ENCODE assay signal across 23 cellular contexts in genomic region chr1:192513196-192513595, GRCh38.
DNase-seq lines count a peak whose midpoint lies in the region; ATAC-seq and TF ChIP-seq lines count a peak whose summit lies in the region.
"Had no signal": no experiment of that assay in that cellular context is flagged by ENCODE, and none has a peak within 500 bp of the region (broad histone marks: within the 10 kb centered on the region; RNA-seq: fewer than 3 reads in every experiment).

No MANE protein-coding gene starts in this region.

- peaks cover 1% of the 10 kb centered on the region for H3K27me3 Mint-ChIP-seq in activated naive CD8-positive, alpha-beta T cell
- no peaks in the 10 kb centered on the region for H3K27me3 Mint-ChIP-seq in activated naive CD8-positive, alpha-beta T cell treated with anti-CD3 and anti-CD28 coated beads for 36 hours
- H3K27me3 Mint-ChIP-seq in central memory CD8-positive, alpha-beta T cell: no peaks in the 10 kb centered on the region
- peaks cover 0 to 3% of the 10 kb centered on the region in 2 donors for H3K27me3 Mint-ChIP-seq in natural killer cell (ENCODE audit: low read depth in 2 of 2)
- H3K27me3 Mint-ChIP-seq: effector memory CD8-positive, alpha-beta T cell had no signal

- no peak for ATAC-seq in central memory CD8-positive, alpha-beta T cell (replicated peaks; ENCODE audit: extremely low read depth, poor library complexity, severe bottlenecking)
- ATAC-seq in natural killer cell (no peak), GM21360 (IDR thresholded peaks at IDR 0.05; ENCODE audit: unreplicated experiment) (no peak)
- ATAC-seq: activated T-cell treated with anti-CD3 and anti-CD28 coated beads, Interleukin-2, amount 50 U/mL, for 72 hours; effector memory CD8-positive, alpha-beta T cell; foreskin keratinocyte; naive thymus-derived CD8-positive, alpha-beta T cell had no signal

- H3K4me1 Mint-ChIP-seq in activated naive CD8-positive, alpha-beta T cell (ENCODE audit: low read depth): peaks cover 45% of the 10 kb centered on the region
- peaks cover 40% of the 10 kb centered on the region for H3K4me1 Mint-ChIP-seq in activated naive CD8-positive, alpha-beta T cell treated with anti-CD3 and anti-CD28 coated beads for 36 hours
- H3K4me1 Mint-ChIP-seq in central memory CD8-positive, alpha-beta T cell: peaks cover 31% of the 10 kb centered on the region
- H3K4me1 Mint-ChIP-seq in natural killer cell: peaks cover 38 to 42% of the 10 kb centered on the region in 2 donors

- no peaks in the 10 kb centered on the region for H3K36me3 Mint-ChIP-seq in activated naive CD8-positive, alpha-beta T cell
- no peaks in the 10 kb centered on the region for H3K36me3 Mint-ChIP-seq in activated naive CD8-positive, alpha-beta T cell treated with anti-CD3 and anti-CD28 coated beads for 36 hours
- H3K36me3 Mint-ChIP-seq in central memory CD8-positive, alpha-beta T cell (ENCODE audit: insufficient read depth): peaks cover 9% of the 10 kb centered on the region
- no peaks in the 10 kb centered on the region for H3K36me3 Mint-ChIP-seq in natural killer cell
- H3K36me3 Mint-ChIP-seq: naive thymus-derived CD8-positive, alpha-beta T cell had no signal

- H3K27ac Mint-ChIP-seq in activated naive CD8-positive, alpha-beta T cell: peak overlapping the region; percentile 50
- no peak overlapping the region for H3K27ac Mint-ChIP-seq in activated naive CD8-positive, alpha-beta T cell treated with anti-CD3 and anti-CD28 coated beads for 36 hours
- peak overlapping the region; percentile 26 for H3K27ac Mint-ChIP-seq in central memory CD8-positive, alpha-beta T cell (ENCODE audit: low read depth)
- H3K27ac Mint-ChIP-seq in natural killer cell: peak overlapping the region; percentile 74 to 75
- H3K27ac Mint-ChIP-seq: activated B cell treated with CpG ODN at 0.5 μM for 24 hours; activated naive CD4-positive, alpha-beta T cell treated with anti-CD3 and anti-CD28 coated beads for 36 hours; activated T-cell treated with anti-CD3 and anti-CD28 coated beads, Interleukin-2, amount 50 U/mL, for 72 hours had no signal

- H3K9me3 Mint-ChIP-seq in activated naive CD8-positive, alpha-beta T cell (ENCODE audit: low read depth): no peaks in the 10 kb centered on the region
- no peaks in the 10 kb centered on the region for H3K9me3 Mint-ChIP-seq in activated naive CD8-positive, alpha-beta T cell treated with anti-CD3 and anti-CD28 coated beads for 36 hours
- H3K9me3 Mint-ChIP-seq in central memory CD8-positive, alpha-beta T cell: no peaks in the 10 kb centered on the region
- H3K9me3 Mint-ChIP-seq in natural killer cell: no peaks in the 10 kb centered on the region
- H3K9me3 Mint-ChIP-seq: activated B cell treated with CpG ODN at 0.5 μM for 24 hours; activated naive CD4-positive, alpha-beta T cell treated with anti-CD3 and anti-CD28 coated beads for 36 hours; activated T-cell treated with anti-CD3 and anti-CD28 coated beads, Interleukin-2, amount 50 U/mL, for 72 hours; effector memory CD8-positive, alpha-beta T cell; naive thymus-derived CD8-positive, alpha-beta T cell had no signal

- no peak for TF ChIP-seq CTCF in natural killer cell (IDR thresholded peaks at IDR 0.05)

- no peak overlapping the region for H3K4me3 Mint-ChIP-seq in activated naive CD8-positive, alpha-beta T cell
- H3K4me3 Mint-ChIP-seq in activated naive CD8-positive, alpha-beta T cell treated with anti-CD3 and anti-CD28 coated beads for 36 hours: no peak overlapping the region
- H3K4me3 Mint-ChIP-seq in central memory CD8-positive, alpha-beta T cell: no peak overlapping the region
- H3K4me3 Mint-ChIP-seq in natural killer cell: no peak overlapping the region
- H3K4me3 Mint-ChIP-seq: activated B cell treated with CpG ODN at 0.5 μM for 24 hours; activated naive CD4-positive, alpha-beta T cell treated with anti-CD3 and anti-CD28 coated beads for 36 hours; activated T-cell treated with anti-CD3 and anti-CD28 coated beads, Interleukin-2, amount 50 U/mL, for 72 hours; effector memory CD8-positive, alpha-beta T cell; naive thymus-derived CD8-positive, alpha-beta T cell had no signal

- no peak for DNase-seq in activated naive CD8-positive, alpha-beta T cell treated with anti-CD3 and anti-CD28 coated beads for 36 hours
- DNase-seq in central memory CD8-positive, alpha-beta T cell (ENCODE audit: low spot score in 2 of 2): no peak
- DNase-seq in natural killer cell (no peak), cerebellum (ENCODE audit: low spot score) (no peak), T-helper 2 cell (no peak), AML-193 (lab: John Stamatoyannopoulos, UW) (no peak)
- DNase-seq: activated B cell treated with CpG ODN at 0.5 μM for 24 hours; activated CD4-positive, alpha-beta T cell treated with anti-CD3 and anti-CD28 coated beads, Interleukin-2, amount 50 U/mL, for 1 hour; activated naive CD4-positive, alpha-beta T cell treated with anti-CD3 and anti-CD28 coated beads for 36 hours; activated T-cell treated with anti-CD3 and anti-CD28 coated beads, Interleukin-2, amount 50 U/mL, for 72 hours; effector memory CD8-positive, alpha-beta T cell; foreskin keratinocyte; GDM1; H7; hippocampal formation; IMR-90; naive thymus-derived CD8-positive, alpha-beta T cell; NCI-H510A treated with DMSO at 0.1 percent for 48 hours; PC-9; small intestine; stimulated activated CD4-positive, alpha-beta T cell treated with anti-CD3 and anti-CD28 coated beads, Interleukin-2, amount 100 ng/mL, for 24 hours had no signal

- intact Hi-C loops in natural killer cell (cut with micrococcal nuclease): no loop called here
